In genomic region chr6:166616261-166617226, GRCh38 we compare ENCODE assay signal across 17 cellular contexts. TPM values are rescaled to one million over a fixed set of nuclear protein-coding genes. Genes with fewer than 3 reads are reported as not detected.
DNase-seq lines count a peak whose midpoint lies in the region; ATAC-seq and TF ChIP-seq lines count a peak whose summit lies in the region.
"Had no signal": no experiment of that assay in that cellular context is flagged by ENCODE, and none has a peak within 500 bp of the region (broad histone marks: within the 10 kb centered on the region; RNA-seq: fewer than 3 reads in every experiment).

No MANE protein-coding gene starts in this region.

- no peak for TF ChIP-seq EP300 in upper lobe of left lung (IDR thresholded peaks at IDR 0.05)

- H2BK5ac ChIP-seq in mesenchymal stem cell (ENCODE audit: low read depth, low read length, poor library complexity, severe bottlenecking): no peak overlapping the region

- ATAC-seq in upper lobe of left lung (ENCODE audit: low FRiP score in 2 of 2): no peak
- no peak for ATAC-seq in GM19324 (IDR thresholded peaks at IDR 0.05; ENCODE audit: low FRiP score, unreplicated experiment)
- ATAC-seq in GM19467 (IDR thresholded peaks at IDR 0.05; ENCODE audit: unreplicated experiment): no peak

- no peak for TF ChIP-seq CTCF in coronary artery (IDR thresholded peaks at IDR 0.05)
- TF ChIP-seq CTCF in upper lobe of left lung (IDR thresholded peaks at IDR 0.05): no peak

- H3K4me3 ChIP-seq in coronary artery (no peak overlapping the region), mesenchymal stem cell (ENCODE audit: insufficient read depth in 1 of 2, low read depth in 1 of 2, low read length in 2 of 2) (no peak overlapping the region), upper lobe of left lung (no peak overlapping the region)
- H3K4me3 ChIP-seq: GM23248 had no signal

- peaks cover 39% of the 10 kb centered on the region for H3K4me1 ChIP-seq in mesenchymal stem cell (ENCODE audit: control insufficient read depth, insufficient read depth, low read depth, low read length)
- peaks cover 65 to 80% (median 70%) of the 10 kb centered on the region in 4 donors for H3K4me1 ChIP-seq in upper lobe of left lung

- peak overlapping the region; percentile 71 for H4K91ac ChIP-seq in mesenchymal stem cell (ENCODE audit: low read length)

- TF ChIP-seq POLR2A in upper lobe of left lung (IDR thresholded peaks at IDR 0.05): no peak

- peak overlapping the region; percentile 20 for H2AK5ac ChIP-seq in mesenchymal stem cell (ENCODE audit: low read length, severe bottlenecking)

- peak overlapping the region in 1 of 2 experiments; percentile 94 for H3K14ac ChIP-seq in mesenchymal stem cell (ENCODE audit: low read length in 2 of 2)

- peak overlapping the region in 1 of 2 experiments; percentile 19 for H2BK12ac ChIP-seq in mesenchymal stem cell (ENCODE audit: low read length in 2 of 2)

- DNase-seq in activated CD8-positive, alpha-beta memory T cell treated with anti-CD3 and anti-CD28 coated beads, Interleukin-2, amount 50 U/mL, for 48 hours: peak; percentile 43
- DNase-seq in coronary artery (ENCODE audit: low spot score) (peak; percentile 67), mesenchymal stem cell (no peak), upper lobe of left lung (peak; percentile 17 to 50), kidney tubule cell (ENCODE audit: low spot score) (no peak), medulla oblongata (ENCODE audit: extremely low spot score) (no peak)
- DNase-seq: DMS53; GM23248; KBM-7; MV-4-11; NCI-H1417; NCI-H187 treated with DMSO at 0.1 percent for 48 hours; NCI-H2171; NCI-H446 treated with DMSO at 0.1 percent for 48 hours; NK-92 treated with Interleukin-12 subunit alpha and Interleukin-12 subunit beta, amount 100 ng/mL, for 24 hours had no signal

- no peaks in the 10 kb centered on the region for H3K9me3 ChIP-seq in mesenchymal stem cell (ENCODE audit: control insufficient read depth, low read length)
- H3K9me3 ChIP-seq in upper lobe of left lung: no peaks in the 10 kb centered on the region

- no peaks in the 10 kb centered on the region for H3K27me3 ChIP-seq in mesenchymal stem cell (ENCODE audit: control insufficient read depth in 1 of 2, insufficient read depth in 1 of 2, low read length in 2 of 2)
- no peaks in the 10 kb centered on the region for H3K27me3 ChIP-seq in upper lobe of left lung

- H3K4ac ChIP-seq in mesenchymal stem cell (ENCODE audit: low read depth in 1 of 2, low read length in 2 of 2): peak overlapping the region in 1 of 2 experiments; percentile 62

- H3K18ac ChIP-seq in mesenchymal stem cell (ENCODE audit: low read depth in 1 of 2, low read length in 2 of 2): peak overlapping the region; percentile 25 to 81

- H3K27ac ChIP-seq in coronary artery: no peak overlapping the region
- H3K27ac ChIP-seq in mesenchymal stem cell (ENCODE audit: low read length, poor library complexity, severe bottlenecking): no peak overlapping the region
- H3K27ac ChIP-seq in upper lobe of left lung: peak overlapping the region; percentile 52 to 88 (median 69)
- H3K27ac ChIP-seq: GM23248 had no signal

- 82% methylated on average over 20 of the region's 22 CpGs for WGBS in mesenchymal stem cell
- WGBS in upper lobe of left lung, 2 donors: 79 to 88% methylated on average over 14 to 22 of the region's 22 CpGs

- peak overlapping the region; percentile 10 for H4K8ac ChIP-seq in mesenchymal stem cell (ENCODE audit: low read length)

- peaks cover 23% of the 10 kb centered on the region for H3K79me1 ChIP-seq in mesenchymal stem cell (replicated peaks; ENCODE audit: low read length, poor library complexity, severe bottlenecking)

- no peak overlapping the region for H3K4me2 ChIP-seq in mesenchymal stem cell (ENCODE audit: low read length, poor library complexity, severe bottlenecking)

- H3K9ac ChIP-seq in mesenchymal stem cell (ENCODE audit: low read length): no peak overlapping the region
- H3K9ac ChIP-seq: GM23248 had no signal

- no peak overlapping the region for H2BK15ac ChIP-seq in mesenchymal stem cell (ENCODE audit: low read depth, poor library complexity, severe bottlenecking)

- H3K36me3 ChIP-seq in mesenchymal stem cell (ENCODE audit: control insufficient read depth in 1 of 2, insufficient read depth in 2 of 2, low read depth in 1 of 2, low read length in 2 of 2): peaks cover 0 to 6% of the 10 kb centered on the region in 2 experiments
- H3K36me3 ChIP-seq in upper lobe of left lung: peaks cover 2 to 36% (median 8%) of the 10 kb centered on the region in 4 donors

- H3K23ac ChIP-seq in mesenchymal stem cell (ENCODE audit: low read length in 2 of 2): no peak overlapping the region

- no peak overlapping the region for H2AFZ ChIP-seq in mesenchymal stem cell (ENCODE audit: low read depth, low read length)
- H2AFZ ChIP-seq: GM23248 had no signal

- H2BK120ac ChIP-seq in mesenchymal stem cell (ENCODE audit: low read depth, low read length): no peak overlapping the region

RNA-seq across cellular contexts. Expression of gene RPS6KA2, which starts 10.5 kb away (rescaled TPM):
- polyA plus RNA-seq in mesenchymal stem cell (2013, experiment 1 of 2): 141 TPM
- polyA plus RNA-seq in mesenchymal stem cell (2013, experiment 2 of 2): 139 TPM
- total RNA-seq in upper lobe of left lung: 100 to 1,000 TPM; 101 to 233 (median 168) TPM

RNA-seq across cellular contexts. Expression of gene RAMACL, which starts 30.1 kb away (rescaled TPM):
- 0.43 TPM for polyA plus RNA-seq in mesenchymal stem cell (2013, experiment 1 of 2)
- polyA plus RNA-seq in mesenchymal stem cell (2013, experiment 2 of 2): 0.37 TPM
- total RNA-seq in upper lobe of left lung: 10 to 100 TPM in 3 of 6 donors, 1 to 10 TPM in 3; 3.7 to 13.0 (median 7.9) TPM

Comparison
In these comparisons a context has a peak if more than half of its experiments do, and no peak if none do; other contexts are left out.
1. DNase-seq: peak in activated CD8-positive, alpha-beta memory T cell treated with anti-CD3 and anti-CD28 coated beads, Interleukin-2, amount 50 U/mL, for 48 hours (single experiment), coronary artery (single experiment) and upper lobe of left lung (2 of 2); none in mesenchymal stem cell (single experiment), kidney tubule cell (single experiment) and medulla oblongata (single experiment).
2. H3K27ac ChIP-seq: peak in upper lobe of left lung (4 of 4); none in coronary artery (0 of 2) and mesenchymal stem cell (single experiment).